22 cellular contexts compared by ENCODE assay signal in genomic region chr10:130454543-130455000, GRCh38.
"Had no signal": no experiment of that assay in that cellular context is flagged by ENCODE, and none has a peak within 500 bp of the region (broad histone marks: within the 10 kb centered on the region; RNA-seq: fewer than 3 reads in every experiment).

No MANE protein-coding gene starts in this region.

- H3K4me3 ChIP-seq: SJSA1, SK-N-MC had no signal

- DNase-seq: IMR-90, Kasumi-1, MM.1S, NCI-H1092 treated with DMSO at 0.1 percent for 48 hours, NCI-H1436, NCI-H187, NCI-H2029, NCI-H2081 treated with DMSO at 0.1 percent for 48 hours, NCI-H2171, NCI-H226, NCI-H446, NCI-H510A, NCI-H524 treated with DMSO at 0.1 percent for 48 hours, NCI-H69, NCI-H774, Right ventricle myocardium superior, RPMI8226, SIG-M5 had no signal

- H3K27me3 ChIP-seq: SJSA1 had no signal

- H3K27ac ChIP-seq: KMS-11, SJSA1, SK-N-MC had no signal

- H3K4me1 ChIP-seq: SJSA1 had no signal

- H3K36me3 ChIP-seq: SJSA1 had no signal

- ATAC-seq: HepG2 had no signal
